8 cellular contexts compared by ENCODE assay signal in the genomic region with DNA sequence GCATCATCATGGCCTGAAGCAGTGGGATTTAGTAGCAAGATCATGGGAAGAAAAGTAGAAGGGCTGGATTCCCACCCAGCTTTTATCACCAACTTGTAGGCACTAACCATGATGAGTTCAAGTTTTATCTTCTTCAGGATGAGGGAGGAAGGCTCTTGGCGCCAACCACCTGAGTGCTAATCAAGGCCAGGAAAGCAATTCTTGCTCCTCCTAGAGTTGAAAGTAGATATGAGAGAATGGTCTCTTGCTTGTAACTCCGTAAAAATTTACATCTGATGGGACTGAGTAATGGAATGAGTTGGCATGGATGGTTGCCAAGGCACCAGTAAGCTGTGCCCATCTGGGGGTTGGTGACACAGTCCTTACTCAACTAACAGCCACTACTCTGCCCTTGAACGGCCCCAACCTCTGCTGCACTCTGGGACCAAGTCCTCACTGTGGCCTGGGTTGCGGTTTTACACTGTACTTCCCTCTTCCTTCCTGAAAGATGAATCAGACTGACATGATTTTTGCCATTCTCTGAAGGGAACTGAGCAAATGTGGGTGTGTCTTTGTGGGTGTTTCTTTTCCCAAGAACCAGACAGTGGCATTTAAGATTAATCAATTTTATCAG. TPM values are rescaled to one million over a fixed set of nuclear protein-coding genes. Genes with fewer than 3 reads are reported as not detected.
DNase-seq lines count a peak whose midpoint lies in the region; ATAC-seq and TF ChIP-seq lines count a peak whose summit lies in the region.

No MANE protein-coding gene starts in this region.

- H3K4me1 ChIP-seq in OCI-LY7 (ENCODE audit: insufficient read depth, low read length, poor library complexity, severe bottlenecking), result no peaks in the 10 kb centered on the region

- POLR2A ChIA-PET in OCI-LY7 (lab: Charles Lee), result no interaction called here

- peak overlapping the region; percentile 13 for H3K27ac Mint-ChIP-seq in activated naive CD4-positive, alpha-beta T cell treated with anti-CD3 and anti-CD28 coated beads, Interleukin-2, amount 10 ng/mL, durations not matched to agents 7 days and 5 days
- no peak overlapping the region for H3K27ac Mint-ChIP-seq in stimulated activated naive CD8-positive, alpha-beta T cell treated with anti-CD3 and anti-CD28 coated beads, Interleukin-15, amount 100 ng/mL, for 72 hours

- no peaks in the 10 kb centered on the region for H3K36me3 Mint-ChIP-seq in activated naive CD4-positive, alpha-beta T cell treated with anti-CD3 and anti-CD28 coated beads, Interleukin-2, amount 10 ng/mL, durations not matched to agents 7 days and 5 days

- no peak overlapping the region for H3K4me2 ChIP-seq in OCI-LY7 (ENCODE audit: low read length)

- peak; percentile 100 for ATAC-seq in stimulated activated naive CD8-positive, alpha-beta T cell treated with anti-CD3 and anti-CD28 coated beads, Interleukin-15, amount 100 ng/mL, for 72 hours
- ATAC-seq in HG03280 (IDR thresholded peaks at IDR 0.05; ENCODE audit: unreplicated experiment), result no peak

- H3K27me3 Mint-ChIP-seq in activated naive CD4-positive, alpha-beta T cell treated with anti-CD3 and anti-CD28 coated beads, Interleukin-2, amount 10 ng/mL, durations not matched to agents 7 days and 5 days, result no peaks in the 10 kb centered on the region
- peaks cover 12% of the 10 kb centered on the region for H3K27me3 Mint-ChIP-seq in stimulated activated naive CD8-positive, alpha-beta T cell treated with anti-CD3 and anti-CD28 coated beads, Interleukin-15, amount 100 ng/mL, for 72 hours

- no peak overlapping the region for H2AFZ ChIP-seq in OCI-LY7 (ENCODE audit: low read length)

- no peaks in the 10 kb centered on the region for H3K9me3 ChIP-seq in OCI-LY7 (ENCODE audit: low read length)

- H3K27ac ChIP-seq in OCI-LY7 (ENCODE audit: low read depth, low read length, poor library complexity, severe bottlenecking), result no peak overlapping the region

- H3K9me3 Mint-ChIP-seq in activated naive CD4-positive, alpha-beta T cell treated with anti-CD3 and anti-CD28 coated beads, Interleukin-2, amount 10 ng/mL, durations not matched to agents 7 days and 5 days, result no peaks in the 10 kb centered on the region
- no peaks in the 10 kb centered on the region for H3K9me3 Mint-ChIP-seq in stimulated activated naive CD8-positive, alpha-beta T cell treated with anti-CD3 and anti-CD28 coated beads, Interleukin-15, amount 100 ng/mL, for 72 hours

- BruUV-seq in OCI-LY7 (replicated peaks; lab: Mats Ljungman, UMichigan), result no TSS peak

- no peak for TF ChIP-seq CTCF in OCI-LY7 (conservative IDR thresholded peaks at IDR 0.05; ENCODE audit: low read length)

- H3K36me3 ChIP-seq in OCI-LY7 (ENCODE audit: insufficient read depth, low read length), result no peaks in the 10 kb centered on the region

- CTCF ChIA-PET in activated naive CD4-positive, alpha-beta T cell treated with anti-CD3 and anti-CD28 coated beads, Interleukin-2, amount 10 ng/mL, durations not matched to agents 7 days and 5 days (lab: Charles Lee), result no interaction called here
- CTCF ChIA-PET in OCI-LY7 (lab: Charles Lee; ENCODE audit: unreplicated experiment), result no interaction called here

- intact Hi-C loops in OCI-LY7 (cut with micrococcal nuclease; ENCODE audit: unreplicated experiment), result no loop called here

- no peaks in the 10 kb centered on the region for H4K20me1 ChIP-seq in OCI-LY7 (ENCODE audit: insufficient read depth, low read length)

- DNase-seq in Ammon's horn (ENCODE audit: low spot score) (peak; percentile 3), NOMO-1 treated with dmso at 0.1 percent for 144 hours (lab: John Stamatoyannopoulos, UW; ENCODE audit: unreplicated experiment) (peak; percentile 89), lung microvascular endothelial cell (ENCODE audit: low read depth in 2 of 2) (peak; percentile 37 to 87), NCI-H2196 (lab: John Stamatoyannopoulos, UW; ENCODE audit: unreplicated experiment) (no peak), OCI-LY7 (ENCODE audit: low spot score) (no peak)
- peak; percentile 52 for DNase-seq in activated naive CD4-positive, alpha-beta T cell treated with anti-CD3 and anti-CD28 coated beads, Interleukin-2, amount 10 ng/mL, durations not matched to agents 7 days and 5 days
- DNase-seq in stimulated activated naive CD8-positive, alpha-beta T cell treated with anti-CD3 and anti-CD28 coated beads, Interleukin-15, amount 100 ng/mL, for 72 hours, result peak; percentile 1 to 59

- no peak overlapping the region for H3K4me3 ChIP-seq in OCI-LY7 (ENCODE audit: low read depth, low read length, poor library complexity, severe bottlenecking)

- H3K4me1 Mint-ChIP-seq in activated naive CD4-positive, alpha-beta T cell treated with anti-CD3 and anti-CD28 coated beads, Interleukin-2, amount 10 ng/mL, durations not matched to agents 7 days and 5 days, result peaks cover 15% of the 10 kb centered on the region
- H3K4me1 Mint-ChIP-seq in stimulated activated naive CD8-positive, alpha-beta T cell treated with anti-CD3 and anti-CD28 coated beads, Interleukin-15, amount 100 ng/mL, for 72 hours, result peaks cover 11% of the 10 kb centered on the region

- H3K4me3 Mint-ChIP-seq in activated naive CD4-positive, alpha-beta T cell treated with anti-CD3 and anti-CD28 coated beads, Interleukin-2, amount 10 ng/mL, durations not matched to agents 7 days and 5 days, result no peak overlapping the region
- H3K4me3 Mint-ChIP-seq in stimulated activated naive CD8-positive, alpha-beta T cell treated with anti-CD3 and anti-CD28 coated beads, Interleukin-15, amount 100 ng/mL, for 72 hours, result no peak overlapping the region

- no peaks in the 10 kb centered on the region for H3K9me2 ChIP-seq in OCI-LY7 (ENCODE audit: insufficient read depth, low read length)

- H3K79me2 ChIP-seq in OCI-LY7 (ENCODE audit: insufficient read depth, low read depth, low read length), result no peaks in the 10 kb centered on the region

RNA-seq across cellular contexts. Expression of a gene that starts 39.4 kb away (rescaled TPM):
- total RNA-seq in lung microvascular endothelial cell, result under 0.01 TPM in 1 of 2 replicates, not detected in the other
- total RNA-seq in OCI-LY7 (2014; rRNA removed; shearing (Covaris generic)), result not detected in 2 replicates
- not detected in 2 replicates for total RNA-seq in OCI-LY7 (2022)

Comparison
In these comparisons a context has a peak if more than half of its experiments do, and no peak if none do; other contexts are left out.
1. DNase-seq: peak in Ammon's horn (single experiment), NOMO-1 treated with dmso at 0.1 percent for 144 hours (single experiment), activated naive CD4-positive, alpha-beta T cell treated with anti-CD3 and anti-CD28 coated beads, Interleukin-2, amount 10 ng/mL, durations not matched to agents 7 days and 5 days (single experiment), lung microvascular endothelial cell (2 of 2) and stimulated activated naive CD8-positive, alpha-beta T cell treated with anti-CD3 and anti-CD28 coated beads, Interleukin-15, amount 100 ng/mL, for 72 hours (2 of 2); none in NCI-H2196 (single experiment) and OCI-LY7 (single experiment).